In the genomic region with DNA sequence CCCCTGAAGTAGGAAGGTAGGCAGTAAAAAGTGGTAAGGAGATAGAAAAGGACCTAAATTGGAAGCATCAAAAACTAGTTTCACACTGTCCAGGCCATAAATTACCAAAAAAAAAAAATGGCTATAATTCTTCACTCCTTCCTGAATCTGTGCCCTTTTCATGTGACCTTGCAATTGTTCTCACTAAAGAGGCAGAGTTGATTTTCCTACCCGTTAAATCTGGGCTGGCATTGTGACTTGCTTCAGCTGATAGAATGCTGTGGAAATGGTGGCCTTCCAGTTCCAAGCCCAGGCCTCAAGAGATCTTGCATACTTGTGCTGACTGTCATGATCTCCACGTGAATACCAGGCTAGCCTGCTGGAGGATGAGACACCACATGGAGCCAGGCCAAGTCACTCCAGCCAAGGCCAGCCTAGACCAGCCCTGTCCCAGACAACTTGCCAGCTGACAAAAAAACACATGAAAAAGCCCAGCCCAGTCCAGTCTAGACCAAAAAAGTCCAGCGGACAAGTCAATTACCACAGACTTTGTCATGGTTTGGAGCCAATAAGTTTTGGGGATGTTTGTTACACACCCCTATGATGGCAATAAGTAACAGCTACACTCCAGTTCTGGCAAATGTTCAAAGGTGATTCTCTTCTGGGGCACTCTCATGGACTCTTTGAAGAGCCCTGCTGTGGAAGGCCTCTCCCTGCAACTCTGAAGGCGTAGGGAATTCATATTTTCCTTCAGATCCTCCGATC, we compare ENCODE assay signal across 1 cellular context.
TF ChIP-seq lines count a peak whose summit lies in the region.

No MANE protein-coding gene starts in this region.

TF ChIP-seq in HepG2, 621 proteins besides CTCF, POLR2A, EP300 and RAD21 (continued from another document):
- TF ChIP-seq HINFP (CRISPR knock-in tag; IDR thresholded peaks at IDR 0.05; ENCODE audit: low read depth) = no peak
TF ChIP-seq in HepG2: peak in this region for 1.
